In genomic region chr10:123675811-123676210, GRCh38 we compare ENCODE assay signal across 12 cellular contexts. TPM values are rescaled to one million over a fixed set of nuclear protein-coding genes. Genes with fewer than 3 reads are reported as not detected.
"Had no signal": no experiment of that assay in that cellular context is flagged by ENCODE, and none has a peak within 500 bp of the region (broad histone marks: within the 10 kb centered on the region; RNA-seq: fewer than 3 reads in every experiment).

No MANE protein-coding gene starts in this region.

- H3K4me3 ChIP-seq: GM23248, HAP-1 had no signal

- H3K36me3 ChIP-seq: HAP-1 had no signal

- DNase-seq: GM23248, GOT3, H7, KBM-7 had no signal

- H3K4me1 ChIP-seq: HAP-1 had no signal

- H3K9me3 ChIP-seq: HAP-1 had no signal

- ATAC-seq: HCT116, HepG2 had no signal

- H3K27ac ChIP-seq: GM23248, HL-60, KMS-11 had no signal

RNA-seq across cellular contexts. Expression of gene GPR26, which starts 9.7 kb away (rescaled TPM):
- total RNA-seq: GM23248, H4, HepG2, HT1080 had no signal
- polyA plus RNA-seq: GM23248, HepG2, IgD-negative memory B cell had no signal
